ENCODE assay signal across 27 cellular contexts in the genomic region with DNA sequence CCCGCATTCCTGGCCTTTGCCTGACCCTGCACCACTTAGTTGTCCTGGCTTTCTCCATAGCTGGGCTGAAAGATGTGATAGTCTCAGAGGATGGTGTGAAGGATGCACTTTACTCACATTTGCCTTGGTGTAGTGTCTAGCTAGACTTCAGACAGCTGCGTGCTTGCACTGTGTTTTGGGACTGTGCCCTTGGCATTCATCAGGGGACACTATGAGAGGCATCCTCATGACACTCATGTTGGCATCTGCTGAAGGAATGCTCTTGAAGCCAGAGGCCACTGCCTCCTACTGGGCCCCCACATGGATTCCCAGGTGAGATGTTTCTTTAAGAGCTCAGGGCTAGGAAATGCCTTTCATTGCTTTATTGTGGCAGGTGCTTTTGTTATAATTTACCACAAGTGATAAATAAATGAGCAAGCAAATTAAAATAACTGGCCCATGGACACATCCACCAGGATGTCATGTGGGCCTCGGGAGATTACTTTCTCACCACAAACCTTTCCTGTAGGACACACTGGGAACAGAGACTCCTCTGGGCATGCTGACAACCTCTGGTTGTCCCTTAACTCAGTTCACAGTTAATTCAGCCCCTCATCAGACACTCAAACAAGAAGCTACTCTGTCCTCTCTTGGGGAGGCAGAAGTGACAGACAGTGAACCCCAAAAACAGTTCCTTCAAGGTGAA.
"Had no signal": no experiment of that assay in that cellular context is flagged by ENCODE, and none has a peak within 500 bp of the region (broad histone marks: within the 10 kb centered on the region; RNA-seq: fewer than 3 reads in every experiment).

No MANE protein-coding gene starts in this region.

- H3K9me3 Mint-ChIP-seq: activated naive CD4-positive, alpha-beta T cell treated with anti-CD3 and anti-CD28 coated beads for 36 hours; activated naive CD8-positive, alpha-beta T cell treated with anti-CD3 and anti-CD28 coated beads for 36 hours; activated T-helper 1 cell treated with anti-CD3 and anti-CD28 coated beads, Interleukin-12 subunit alpha, Interleukin-12 subunit beta, Interleukin-2, Interleukin-4 antibody, amounts not matched to agents 30 ng/mL and 10 ng/mL and 1 ng/mL, durations not matched to agents 14 hours and 24 hours and 36 hours; brain; effector memory CD8-positive, alpha-beta T cell; nephron progenitor cell had no signal

- H3K27ac Mint-ChIP-seq: activated naive CD4-positive, alpha-beta T cell treated with anti-CD3 and anti-CD28 coated beads for 36 hours; activated naive CD8-positive, alpha-beta T cell treated with anti-CD3 and anti-CD28 coated beads for 36 hours; activated T-helper 1 cell treated with anti-CD3 and anti-CD28 coated beads, Interleukin-12 subunit alpha, Interleukin-12 subunit beta, Interleukin-2, Interleukin-4 antibody, amounts not matched to agents 30 ng/mL and 10 ng/mL and 1 ng/mL, durations not matched to agents 14 hours and 24 hours and 36 hours; effector memory CD8-positive, alpha-beta T cell; nephron progenitor cell had no signal

- H3K36me3 ChIP-seq: adrenal gland, heart right ventricle, pancreas, prostate gland, spleen, tibial nerve, WERI-Rb-1 had no signal

- H3K4me3 ChIP-seq: adrenal gland, heart right ventricle, lung, pancreas, prostate gland, spleen, tibial nerve had no signal

- DNase-seq: activated CD4-positive, alpha-beta T cell treated with anti-CD3 and anti-CD28 coated beads for 48 hours; activated CD4-positive, alpha-beta T cell treated with anti-CD3 and anti-CD28 coated beads, Interleukin-2, amount 50 U/mL, for 48 hours; activated CD8-positive, alpha-beta memory T cell treated with anti-CD3 and anti-CD28 coated beads for 24 hours; activated effector memory CD4-positive, alpha-beta T cell treated with anti-CD3 and anti-CD28 coated beads, Interleukin-2, amount 50 U/mL, for 16 hours; activated naive CD4-positive, alpha-beta T cell treated with anti-CD3 and anti-CD28 coated beads for 36 hours; activated naive CD8-positive, alpha-beta T cell treated with anti-CD3 and anti-CD28 coated beads for 36 hours; activated T-cell treated with anti-CD3 and anti-CD28 coated beads, Interleukin-2, amount 50 U/mL, for 1 hour; adrenal gland; aorta; cortex of kidney; effector memory CD8-positive, alpha-beta T cell; foreskin fibroblast; heart right ventricle; naive B cell; nephron progenitor cell; pancreas; spleen; stimulated activated naive CD4-positive, alpha-beta T cell treated with Interleukin-2 at 50 U/mL for 16 hours; T1000; WERI-Rb-1 had no signal

- H3K27ac ChIP-seq: adrenal gland, heart right ventricle, pancreas, prostate gland, spleen, tibial nerve, WERI-Rb-1 had no signal

- H3K36me3 Mint-ChIP-seq: activated naive CD8-positive, alpha-beta T cell treated with anti-CD3 and anti-CD28 coated beads for 36 hours; brain; naive B cell had no signal

- H3K9me3 ChIP-seq: adrenal gland, heart right ventricle, pancreas, prostate gland, spleen, tibial nerve had no signal

- H3K27me3 ChIP-seq: adrenal gland, pancreas, spleen, tibial nerve had no signal

- H3K4me1 Mint-ChIP-seq: activated naive CD8-positive, alpha-beta T cell treated with anti-CD3 and anti-CD28 coated beads for 36 hours; nephron progenitor cell had no signal

- ATAC-seq: activated CD4-positive, CD25-positive, alpha-beta regulatory T cell treated with anti-CD3 and anti-CD28 coated beads, Interleukin-2, amount 50 U/mL, for 24 hours; effector memory CD8-positive, alpha-beta T cell; left lobe of liver; pancreas had no signal

- H3K4me3 Mint-ChIP-seq: activated naive CD4-positive, alpha-beta T cell treated with anti-CD3 and anti-CD28 coated beads for 36 hours; activated naive CD8-positive, alpha-beta T cell treated with anti-CD3 and anti-CD28 coated beads for 36 hours; activated T-helper 1 cell treated with anti-CD3 and anti-CD28 coated beads, Interleukin-12 subunit alpha, Interleukin-12 subunit beta, Interleukin-2, Interleukin-4 antibody, amounts not matched to agents 30 ng/mL and 10 ng/mL and 1 ng/mL, durations not matched to agents 14 hours and 24 hours and 36 hours; brain; effector memory CD8-positive, alpha-beta T cell; naive B cell; nephron progenitor cell had no signal

- H3K4me1 ChIP-seq: adrenal gland, pancreas, prostate gland, tibial nerve had no signal
